In the genomic region with DNA sequence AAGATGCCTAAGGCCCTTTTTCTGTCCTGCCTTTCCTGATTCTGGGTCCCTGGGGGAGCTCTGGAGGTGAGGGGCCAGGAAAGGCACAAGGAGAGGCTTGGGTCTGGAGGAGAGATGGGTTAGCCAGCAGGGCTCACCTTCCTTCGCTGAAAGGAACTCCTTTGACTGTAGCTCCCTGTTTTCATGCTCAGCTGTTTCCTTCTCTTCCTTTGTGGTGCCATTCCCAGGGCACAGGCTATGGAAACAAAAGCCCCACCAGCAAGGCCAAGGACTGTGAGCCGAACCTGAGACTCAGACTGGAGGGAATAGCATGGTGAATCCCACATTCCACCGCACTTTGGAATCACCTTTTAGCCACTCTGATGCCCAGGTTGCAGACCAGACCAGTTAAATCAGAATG, we compare ENCODE assay signal across 1 cellular context.
TF ChIP-seq lines count a peak whose summit lies in the region.

No MANE protein-coding gene starts in this region.

TF ChIP-seq in endothelial cell of umbilical vein, 7 proteins besides CTCF, POLR2A, EP300 and RAD21:
- TF ChIP-seq GATA2 (IDR thresholded peaks at IDR 0.05; ENCODE audit: insufficient read depth, insufficient read length, low read depth, low read length), result no peak
- TF ChIP-seq JUN (IDR thresholded peaks at IDR 0.05; ENCODE audit: borderline replicate concordance, insufficient read depth, insufficient read length, low read depth), result no peak
- TF ChIP-seq EZH2 (IDR thresholded peaks at IDR 0.05; ENCODE audit: borderline replicate concordance, low read depth, low read length, severe bottlenecking), result no peak
- TF ChIP-seq FOS (IDR thresholded peaks at IDR 0.05; ENCODE audit: borderline replicate concordance, insufficient read depth, low read length), result no peak
- no peak for TF ChIP-seq MYC (IDR thresholded peaks at IDR 0.05; ENCODE audit: low read depth, low read length)
